Comparison of ENCODE assay signal across 17 cellular contexts in the genomic region with DNA sequence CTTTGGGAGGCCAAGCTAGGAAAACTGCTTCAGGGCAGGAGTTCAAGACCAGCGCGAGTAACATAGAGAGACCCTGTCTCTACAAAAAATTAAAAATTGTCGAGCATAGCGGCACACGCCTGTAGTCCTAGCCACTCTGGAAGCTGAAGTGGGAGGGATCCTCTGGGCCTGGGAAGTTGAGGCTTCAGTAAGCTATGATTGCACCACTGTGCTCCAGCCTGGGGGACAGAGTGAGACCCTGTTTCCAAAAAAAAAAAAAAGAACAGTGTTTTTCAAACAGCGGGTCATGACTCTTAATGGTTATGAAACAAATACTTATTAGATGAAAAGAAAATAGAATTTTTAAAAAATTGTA. TPM values are rescaled to one million over a fixed set of nuclear protein-coding genes. Genes with fewer than 3 reads are reported as not detected.
DNase-seq lines count a peak whose midpoint lies in the region; ATAC-seq, FAIRE-seq and TF ChIP-seq lines count a peak whose summit lies in the region.
"Had no signal": no experiment of that assay in that cellular context is flagged by ENCODE, and none has a peak within 500 bp of the region (broad histone marks: within the 10 kb centered on the region; RNA-seq: fewer than 3 reads in every experiment).

No MANE protein-coding gene starts in this region.

- CTCF ChIA-PET in T-cell (lab: Charles Lee) = interaction anchor here in 1 of 2 donors (0.8 to 2.0 kb wide), 4 partner anchors 15 to 36 kb away, joined by 3 to 6 read pairs (median 4); no protein-coding TSS in a partner anchor

- H3K27ac ChIP-seq in esophagus (ENCODE audit: low read depth in 2 of 2, low read length in 1 of 2) (peak overlapping the region; percentile 97 to 98), spleen (peak overlapping the region in 6 of 8 donors; percentile 81 to 99 (median 98)), kidney (ENCODE audit: low read depth in 2 of 2, low read length in 2 of 2) (peak overlapping the region in 1 of 2 donors; percentile 33)

- H3K4me1 Mint-ChIP-seq in activated CD4-positive, alpha-beta T cell treated with anti-CD3 and anti-CD28 coated beads, Interleukin-2, amount 10 ng/mL, durations not matched to agents 24 days and 14 days = peaks cover 38% of the 10 kb centered on the region
- H3K4me1 Mint-ChIP-seq in T-cell = peaks cover 58 to 69% (median 66%) of the 10 kb centered on the region in 3 donors

- no peaks in the 10 kb centered on the region for H3K27me3 Mint-ChIP-seq in activated CD4-positive, alpha-beta T cell treated with anti-CD3 and anti-CD28 coated beads, Interleukin-2, amount 10 ng/mL, durations not matched to agents 24 days and 14 days
- H3K27me3 Mint-ChIP-seq in T-cell = no peaks in the 10 kb centered on the region

- TF ChIP-seq CTCF in spleen (IDR thresholded peaks at IDR 0.05 in 8 of 11, conservative IDR thresholded peaks at IDR 0.05 in 3 of 11) (no peak), kidney (IDR thresholded peaks at IDR 0.05; ENCODE audit: borderline replicate concordance, extremely low read depth, insufficient read depth) (no peak)

- no peaks in the 10 kb centered on the region for H3K27me3 ChIP-seq in esophagus (ENCODE audit: control insufficient read depth in 1 of 2, insufficient read depth in 2 of 2, low read length in 2 of 2)
- H3K27me3 ChIP-seq in spleen (replicated peaks in 1 of 7) = no peaks in the 10 kb centered on the region
- H3K27me3 ChIP-seq: pancreas had no signal

- POLR2A ChIA-PET in T-cell (lab: Charles Lee) = interaction anchor here (0.6 kb wide), 2 partner anchors 26 to 38 kb away, joined by 4 read pairs; no protein-coding TSS in a partner anchor

- DNase-seq in activated CD4-positive, alpha-beta T cell treated with anti-CD3 and anti-CD28 coated beads, Interleukin-2, amount 10 ng/mL, durations not matched to agents 24 days and 14 days = no peak
- no peak for DNase-seq in activated CD4-positive, alpha-beta T cell treated with anti-CD3 and anti-CD28 coated beads, Interleukin-2, amount 50 U/mL, for 48 hours
- DNase-seq in T-cell = no peak
- peak; percentile 11 for DNase-seq in spleen
- no peak for DNase-seq in kidney
- DNase-seq: activated CD8-positive, alpha-beta memory T cell treated with anti-CD3 and anti-CD28 coated beads, Interleukin-2, amount 50 U/mL, for 4 hours; GF-D8; mucosa of descending colon; NCI-H1436 treated with DMSO at 0.1 percent for 48 hours; pancreas; SK-N-SH; small intestine had no signal

- H3K4me1 ChIP-seq in esophagus (ENCODE audit: control insufficient read depth in 2 of 2, insufficient read depth in 2 of 2, low read length in 1 of 2) (peaks cover 0 to 19% of the 10 kb centered on the region in 2 donors), spleen (peaks cover 28 to 66% (median 43%) of the 10 kb centered on the region in 6 donors), kidney (ENCODE audit: control insufficient read depth in 1 of 2, insufficient read depth in 1 of 2, low read depth in 1 of 2, low read length in 2 of 2) (peaks cover 0 to 14% of the 10 kb centered on the region in 2 donors)

- FAIRE-seq in kidney (lab: Jason Lieb, UNC) = no peak
- FAIRE-seq: A204.1, keratinocyte, pancreas, small intestine had no signal

- intact Hi-C loops in activated CD4-positive, alpha-beta T cell treated with anti-CD3 and anti-CD28 coated beads, Interleukin-2, amount 10 ng/mL, durations not matched to agents 24 days and 14 days (cut with micrococcal nuclease) = no loop called here
- intact Hi-C loops in spleen (cut with DNase I; ENCODE audit: low total_unique reads) (loop anchor here (5.0 kb wide), 1 partner anchor 37 kb away; no protein-coding TSS in a partner anchor), kidney (cut with DNase I) (no loop called here)

- H3K9ac ChIP-seq in kidney (ENCODE audit: low read length in 2 of 2) = no peak overlapping the region
- H3K9ac ChIP-seq: SK-N-SH had no signal

- H3K9me3 Mint-ChIP-seq in activated CD4-positive, alpha-beta T cell treated with anti-CD3 and anti-CD28 coated beads, Interleukin-2, amount 10 ng/mL, durations not matched to agents 24 days and 14 days = no peaks in the 10 kb centered on the region
- H3K9me3 Mint-ChIP-seq in T-cell = no peaks in the 10 kb centered on the region

- no peak overlapping the region for H3K4me3 ChIP-seq in esophagus (ENCODE audit: low read depth in 1 of 2, low read length in 2 of 2)
- no peak overlapping the region for H3K4me3 ChIP-seq in spleen
- no peak overlapping the region for H3K4me3 ChIP-seq in kidney (ENCODE audit: low read length in 2 of 2)
- H3K4me3 ChIP-seq: mucosa of descending colon, pancreas had no signal

- H3K36me3 ChIP-seq in esophagus (ENCODE audit: control insufficient read depth in 2 of 2, insufficient read depth in 2 of 2, low read length in 1 of 2) = no peaks in the 10 kb centered on the region
- no peaks in the 10 kb centered on the region for H3K36me3 ChIP-seq in spleen
- no peaks in the 10 kb centered on the region for H3K36me3 ChIP-seq in kidney (ENCODE audit: control insufficient read depth in 1 of 2, insufficient read depth in 2 of 2, low read length in 2 of 2)
- H3K36me3 ChIP-seq: pancreas had no signal

- 82 to 85% methylated on average over 6 of the region's 6 CpGs for WGBS in esophagus, 2 donors
- WGBS in spleen, 5 donors = 89 to 96% (median 93%) methylated on average over 6 of the region's 6 CpGs

- H3K9me3 ChIP-seq in esophagus (ENCODE audit: control insufficient read depth in 2 of 2, insufficient read depth in 1 of 2, low read depth in 1 of 2, low read length in 1 of 2) = no peaks in the 10 kb centered on the region
- no peaks in the 10 kb centered on the region for H3K9me3 ChIP-seq in spleen
- no peaks in the 10 kb centered on the region for H3K9me3 ChIP-seq in kidney (ENCODE audit: control insufficient read depth in 1 of 2, low read length in 2 of 2)
- H3K9me3 ChIP-seq: mucosa of descending colon, pancreas, SK-N-SH had no signal

- no peak for TF ChIP-seq POLR2A in spleen (IDR thresholded peaks at IDR 0.05)

- H3K4me3 Mint-ChIP-seq in activated CD4-positive, alpha-beta T cell treated with anti-CD3 and anti-CD28 coated beads, Interleukin-2, amount 10 ng/mL, durations not matched to agents 24 days and 14 days = no peak overlapping the region
- peak overlapping the region in 2 of 3 donors; percentile 85 to 97 for H3K4me3 Mint-ChIP-seq in T-cell

- H3K27ac Mint-ChIP-seq in activated CD4-positive, alpha-beta T cell treated with anti-CD3 and anti-CD28 coated beads, Interleukin-2, amount 10 ng/mL, durations not matched to agents 24 days and 14 days = peak overlapping the region; percentile 21
- H3K27ac Mint-ChIP-seq in T-cell = peak overlapping the region; percentile 90 to 93

- H3K36me3 Mint-ChIP-seq in activated CD4-positive, alpha-beta T cell treated with anti-CD3 and anti-CD28 coated beads, Interleukin-2, amount 10 ng/mL, durations not matched to agents 24 days and 14 days (ENCODE audit: low read depth) = peaks cover 19% of the 10 kb centered on the region
- peaks cover 11% of the 10 kb centered on the region for H3K36me3 Mint-ChIP-seq in T-cell

- no peak for ATAC-seq in T-cell (replicated peaks in 1 of 4)
- ATAC-seq in GM18502 (IDR thresholded peaks at IDR 0.05; ENCODE audit: poor library complexity, unreplicated experiment) = no peak
- no peak for ATAC-seq in HG02973 (IDR thresholded peaks at IDR 0.05; ENCODE audit: unreplicated experiment)
- ATAC-seq: mucosa of descending colon, pancreas had no signal

RNA-seq across cellular contexts. Expression of gene CYTH1, which starts 2.3 kb away (rescaled TPM):
- 126 and 131 TPM in 2 replicates for total RNA-seq in activated CD4-positive, alpha-beta T cell treated with anti-CD3 and anti-CD28 coated beads, Interleukin-2, amount 10 ng/mL, durations not matched to agents 24 days and 14 days
- total RNA-seq in T-cell (100 to 1,000 TPM; 357 to 509 (median 372) TPM), spleen (100 to 1,000 TPM; 119 to 169 (median 138) TPM), kidney (59.7 TPM)
- polyA plus RNA-seq in esophagus (10 to 100 TPM; 36.0 to 52.8 TPM), spleen (100 to 1,000 TPM in 1 of 3 donors, 10 to 100 TPM in 2; 66.9 to 102 (median 79.4) TPM), kidney (ENCODE audit: insufficient read depth, low read depth, low replicate concordance) (25.3 TPM)

RNA-seq across cellular contexts. Expression of gene USP36, which starts 56.2 kb away (rescaled TPM):
- total RNA-seq in activated CD4-positive, alpha-beta T cell treated with anti-CD3 and anti-CD28 coated beads, Interleukin-2, amount 10 ng/mL, durations not matched to agents 24 days and 14 days = 128 TPM in 2 replicates
- total RNA-seq in T-cell (100 to 1,000 TPM; 132 to 487 (median 143) TPM), spleen (10 to 100 TPM; 38.0 to 95.0 (median 60.1) TPM), kidney (66.2 TPM)
- polyA plus RNA-seq in esophagus (10 to 100 TPM; 17.0 to 17.6 TPM), spleen (10 to 100 TPM; 13.4 to 26.1 (median 25.0) TPM), kidney (ENCODE audit: insufficient read depth, low read depth, low replicate concordance) (17.0 TPM)
